8 cellular contexts compared by ENCODE assay signal in genomic region chr6:99424761-99425646, GRCh38. TPM values are rescaled to one million over a fixed set of nuclear protein-coding genes. Genes with fewer than 3 reads are reported as not detected.
DNase-seq lines count a peak whose midpoint lies in the region; TF ChIP-seq lines count a peak whose summit lies in the region.

TSS of gene PNISR (minus strand) at chr6:99425308. CDS start at chr6:99414659, 10,649 bp downstream.

- peaks cover 24% of the 10 kb centered on the region for H3K36me3 ChIP-seq in MG63

- DNase-seq in ELR (ENCODE audit: low read depth) (peak; percentile 99), H9 (peak; percentile 95), MG63 (peak; percentile 85), SHP77 treated with DMSO at 0.1 percent for 48 hours (lab: John Stamatoyannopoulos, UW) (peak; percentile 95), fibroblast of the aortic adventitia (ENCODE audit: low read depth) (peak; percentile 99)
- DNase-seq in activated effector memory CD4-positive, alpha-beta T cell treated with anti-CD3 and anti-CD28 coated beads, Interleukin-2, amount 50 U/mL, for 16 hours: peak; percentile 94

- H3K4me1 ChIP-seq in H9 (ENCODE audit: insufficient read depth, low read length): no peaks in the 10 kb centered on the region

- TF ChIP-seq CTCF in H9 (conservative IDR thresholded peaks at IDR 0.05): no peak
- TF ChIP-seq CTCF in fibroblast of the aortic adventitia (IDR thresholded peaks at IDR 0.05; ENCODE audit: insufficient read depth, low read length): no peak
- no peak for TF ChIP-seq CTCF in nephron (IDR thresholded peaks at IDR 0.05; ENCODE audit: unreplicated experiment in 3 of 3)

- peak within 1 kb of the TSS; percentile 97 for H2BK5ac ChIP-seq in H9 (ENCODE audit: insufficient read length, low read length)

- H4K8ac ChIP-seq in H9 (replicated peaks; ENCODE audit: insufficient read length, low read depth, low read length): no peak within 1 kb of the TSS

- peak within 1 kb of the TSS; percentile 99 for H2AFZ ChIP-seq in H9 (ENCODE audit: low read length)

- H3K79me1 ChIP-seq in H9 (ENCODE audit: insufficient read depth, low read depth, low read length, poor library complexity, severe bottlenecking): no peaks in the 10 kb centered on the region

- peaks cover 36% of the 10 kb centered on the region; the same call in 1 of the 2 replicates for H3K79me2 ChIP-seq in H9 (ENCODE audit: insufficient read depth, low read length)

- no peaks in the 10 kb centered on the region for H4K20me1 ChIP-seq in H9 (ENCODE audit: control insufficient read depth, insufficient read depth, insufficient read length)

- H3T11ph ChIP-seq in H9 (ENCODE audit: low read length): peak within 1 kb of the TSS; percentile 85

- peak within 1 kb of the TSS; percentile 77 for H2BK12ac ChIP-seq in H9 (ENCODE audit: insufficient read length, low read depth, low read length)

- H3K27me3 Mint-ChIP-seq in H9 (ENCODE audit: low read depth) (no peaks in the 10 kb centered on the region), nephron (ENCODE audit: low read depth) (no peaks in the 10 kb centered on the region)
- no peaks in the 10 kb centered on the region for H3K27me3 Mint-ChIP-seq in stimulated activated naive CD8-positive, alpha-beta T cell treated with anti-CD3 and anti-CD28 coated beads, Interleukin-15, Interleukin-2, amounts not matched to agents 100 ng/mL and 50 ng/mL, for 24 hours

- H3K27me3 ChIP-seq in H9 (ENCODE audit: insufficient read depth, low read length) (no peaks in the 10 kb centered on the region), MG63 (no peaks in the 10 kb centered on the region)

- H3K4me3 ChIP-seq in MG63: peak within 1 kb of the TSS; percentile 86
- H3K4me3 ChIP-seq in fibroblast of the aortic adventitia (ENCODE audit: low read depth, low read length): peak within 1 kb of the TSS; percentile 98

- peak within 1 kb of the TSS; percentile 92 for H3K27ac ChIP-seq in H9 (ENCODE audit: insufficient read length, low read depth, low read length)

- H3K9me3 ChIP-seq in H9 (ENCODE audit: control insufficient read depth, low read depth, low read length) (no peaks in the 10 kb centered on the region), MG63 (no peaks in the 10 kb centered on the region)

- H3K36me3 Mint-ChIP-seq in H9 (ENCODE audit: insufficient read depth in 1 of 3, low read depth in 3 of 3) (peaks cover 13 to 27% (median 26%) of the 10 kb centered on the region in 3 experiments; a peak in 6 of 7 replicates), nephron (ENCODE audit: low read depth) (peaks cover 37% of the 10 kb centered on the region)
- H3K36me3 Mint-ChIP-seq in stimulated activated naive CD8-positive, alpha-beta T cell treated with anti-CD3 and anti-CD28 coated beads, Interleukin-15, Interleukin-2, amounts not matched to agents 100 ng/mL and 50 ng/mL, for 24 hours (ENCODE audit: low read depth): peaks cover 49% of the 10 kb centered on the region

- peak within 1 kb of the TSS; percentile 87 for H4K91ac ChIP-seq in H9 (ENCODE audit: insufficient read length, low read depth, low read length)

- no peak within 1 kb of the TSS for H3K23ac ChIP-seq in H9 (ENCODE audit: insufficient read length, low read depth, low read length)

- H3K4ac ChIP-seq in H9 (ENCODE audit: low read depth, low read length): peak within 1 kb of the TSS; percentile 96; the same call in 1 of the 2 replicates

- H2BK120ac ChIP-seq in H9 (ENCODE audit: low read depth, low read length, poor library complexity, severe bottlenecking): peak within 1 kb of the TSS; percentile 94

- H2BK20ac ChIP-seq in H9 (ENCODE audit: low read depth, low read length, poor library complexity, severe bottlenecking): no peak within 1 kb of the TSS

- peaks cover 4% of the 10 kb centered on the region for H3K23me2 ChIP-seq in H9 (ENCODE audit: insufficient read length, low read depth, low read length, poor library complexity, severe bottlenecking)

- H3K4me2 ChIP-seq in H9 (ENCODE audit: insufficient read depth, insufficient read length, low read length): peak within 1 kb of the TSS; percentile 87

- peak within 1 kb of the TSS; percentile 99 for H3K18ac ChIP-seq in H9 (ENCODE audit: insufficient read length, low read depth, low read length)

- peak within 1 kb of the TSS; percentile 99 to 100 (median 99) for H3K27ac Mint-ChIP-seq in H9
- peak within 1 kb of the TSS; percentile 97 to 99 (median 98) for H3K27ac Mint-ChIP-seq in nephron
- peak within 1 kb of the TSS; percentile 94 for H3K27ac Mint-ChIP-seq in stimulated activated naive CD8-positive, alpha-beta T cell treated with anti-CD3 and anti-CD28 coated beads, Interleukin-15, Interleukin-2, amounts not matched to agents 100 ng/mL and 50 ng/mL, for 24 hours

- H3K14ac ChIP-seq in H9 (ENCODE audit: insufficient read depth, low read length): peak within 1 kb of the TSS; percentile 99

- H2AK5ac ChIP-seq in H9 (ENCODE audit: insufficient read length, low read length): no peak within 1 kb of the TSS

- peaks cover 55 to 68% of the 10 kb centered on the region in 2 experiments for H3K4me1 Mint-ChIP-seq in H9
- peaks cover 56% of the 10 kb centered on the region for H3K4me1 Mint-ChIP-seq in nephron
- peaks cover 71% of the 10 kb centered on the region for H3K4me1 Mint-ChIP-seq in stimulated activated naive CD8-positive, alpha-beta T cell treated with anti-CD3 and anti-CD28 coated beads, Interleukin-15, Interleukin-2, amounts not matched to agents 100 ng/mL and 50 ng/mL, for 24 hours (ENCODE audit: low read depth)

- WGBS in H9 (ENCODE audit: extremely low coverage, insufficient read length, low lambda C conversion rate): no CpG with 5 or more reads among the region's 53 CpGs

- no peaks in the 10 kb centered on the region; a peak in 2 of 5 replicates for H3K9me3 Mint-ChIP-seq in H9
- no peaks in the 10 kb centered on the region for H3K9me3 Mint-ChIP-seq in nephron
- H3K9me3 Mint-ChIP-seq in stimulated activated naive CD8-positive, alpha-beta T cell treated with anti-CD3 and anti-CD28 coated beads, Interleukin-15, Interleukin-2, amounts not matched to agents 100 ng/mL and 50 ng/mL, for 24 hours: no peaks in the 10 kb centered on the region

- peak within 1 kb of the TSS; percentile 94 for H3K9ac ChIP-seq in H9 (ENCODE audit: extremely low read depth, insufficient read length, low read length)

- H4K5ac ChIP-seq in H9 (ENCODE audit: insufficient read length, low read depth, low read length): peak within 1 kb of the TSS; percentile 100

- H2BK15ac ChIP-seq in H9 (ENCODE audit: low read depth, low read length): peak within 1 kb of the TSS; percentile 82; the same call in 1 of the 2 replicates

- H3K56ac ChIP-seq in H9 (ENCODE audit: insufficient read length, low read depth, low read length): peak within 1 kb of the TSS; percentile 34

- H3K4me3 Mint-ChIP-seq in H9: peak within 1 kb of the TSS; percentile 95 to 99
- peak within 1 kb of the TSS; percentile 93 to 97 (median 94) for H3K4me3 Mint-ChIP-seq in nephron
- H3K4me3 Mint-ChIP-seq in stimulated activated naive CD8-positive, alpha-beta T cell treated with anti-CD3 and anti-CD28 coated beads, Interleukin-15, Interleukin-2, amounts not matched to agents 100 ng/mL and 50 ng/mL, for 24 hours: peak within 1 kb of the TSS; percentile 91

RNA-seq across cellular contexts. Expression of gene PNISR, which starts in this region (rescaled TPM):
- total RNA-seq in H9 (2021) (127 and 134 TPM in 2 replicates), fibroblast of the aortic adventitia (ENCODE audit: low replicate concordance) (60.4 and 69.4 TPM in 2 replicates)
- 9.4 and 9.5 TPM in 2 replicates for total RNA-seq in MG63 (2014; rRNA removed; shearing (Covaris generic); ENCODE audit: low replicate concordance)

Comparison
In these comparisons a context has a peak if more than half of its experiments do, and no peak if none do; other contexts are left out.
1. Peak in every context shown above with its lines: DNase-seq, H3K4me3 ChIP-seq and H3K27ac ChIP-seq.